24 cellular contexts compared by ENCODE assay signal in genomic region chr6:84588697-84589080, GRCh38.
A peak's percentile ranks its signal among the peaks of the same experiment; 100 is the strongest.
DNase-seq lines count a peak whose midpoint lies in the region; ATAC-seq and TF ChIP-seq lines count a peak whose summit lies in the region.
"Had no signal": no experiment of that assay in that cellular context is flagged by ENCODE, and none has a peak within 500 bp of the region (broad histone marks: within the 10 kb centered on the region; RNA-seq: fewer than 3 reads in every experiment).

No MANE protein-coding gene starts in this region.

- H3K4me3 ChIP-seq in DND-41 (ENCODE audit: low read depth in 1 of 2, low read length in 2 of 2): peak overlapping the region; percentile 8 to 55; a peak in 3 of 4 replicates
- H3K4me3 ChIP-seq in naive thymus-derived CD4-positive, alpha-beta T cell (ENCODE audit: low read length): no peak overlapping the region
- H3K4me3 ChIP-seq in prostate gland: no peak overlapping the region
- no peak overlapping the region for H3K4me3 ChIP-seq in upper lobe of left lung
- H3K4me3 ChIP-seq: colonic mucosa, PC-9 had no signal

- H3K4me2 ChIP-seq in DND-41 (ENCODE audit: insufficient read depth, low read length): peak overlapping the region; percentile 71
- H3K4me2 ChIP-seq: PC-9 had no signal

- peaks cover 2 to 7% (median 3%) of the 10 kb centered on the region in 7 donors for H3K9me3 Mint-ChIP-seq in CD14-positive monocyte
- no peaks in the 10 kb centered on the region for H3K9me3 Mint-ChIP-seq in activated CD8-positive, alpha-beta T cell treated with anti-CD3 and anti-CD28 coated beads for 36 hours
- H3K9me3 Mint-ChIP-seq in naive thymus-derived CD4-positive, alpha-beta T cell: peaks cover 0 to 5% (median 0%) of the 10 kb centered on the region in 11 donors
- H3K9me3 Mint-ChIP-seq: activated B cell treated with CpG ODN at 0.5 μM for 24 hours had no signal

- H3K36me3 ChIP-seq in DND-41 (ENCODE audit: insufficient read depth, low read length) (no peaks in the 10 kb centered on the region; the same call in 1 of the 2 replicates), prostate gland (no peaks in the 10 kb centered on the region), upper lobe of left lung (no peaks in the 10 kb centered on the region)
- H3K36me3 ChIP-seq in naive thymus-derived CD4-positive, alpha-beta T cell (ENCODE audit: control insufficient read depth in 2 of 3, insufficient read depth in 3 of 3, low read length in 3 of 3): no peaks in the 10 kb centered on the region
- H3K36me3 ChIP-seq: colonic mucosa had no signal

- H3K4me1 Mint-ChIP-seq in CD14-positive monocyte: peaks cover 9% of the 10 kb centered on the region
- H3K4me1 Mint-ChIP-seq in activated CD8-positive, alpha-beta T cell treated with anti-CD3 and anti-CD28 coated beads for 36 hours (ENCODE audit: low read depth): peaks cover 6% of the 10 kb centered on the region
- peaks cover 0 to 7% (median 5%) of the 10 kb centered on the region in 7 donors for H3K4me1 Mint-ChIP-seq in naive thymus-derived CD4-positive, alpha-beta T cell

- TF ChIP-seq CTCF in CD14-positive monocyte (IDR thresholded peaks at IDR 0.05) (no peak), DND-41 (IDR thresholded peaks at IDR 0.05; ENCODE audit: borderline replicate concordance, extremely low read depth, low read length, poor library complexity, severe bottlenecking) (no peak), foreskin keratinocyte (conservative IDR thresholded peaks at IDR 0.05) (no peak), prostate gland (IDR thresholded peaks at IDR 0.05) (no peak), upper lobe of left lung (IDR thresholded peaks at IDR 0.05) (no peak)
- TF ChIP-seq CTCF in activated CD8-positive, alpha-beta T cell treated with anti-CD3 and anti-CD28 coated beads for 36 hours (IDR thresholded peaks at IDR 0.05): no peak

- intact Hi-C loops in CD14-positive monocyte (cut with micrococcal nuclease): no loop called here
- intact Hi-C loops in activated CD8-positive, alpha-beta T cell treated with anti-CD3 and anti-CD28 coated beads for 36 hours (cut with micrococcal nuclease): no loop called here
- intact Hi-C loops in naive thymus-derived CD4-positive, alpha-beta T cell (cut with micrococcal nuclease): no loop called here
- intact Hi-C loops in prostate gland (cut with DNase I): no loop called here

- TF ChIP-seq EP300 in upper lobe of left lung (IDR thresholded peaks at IDR 0.05): no peak

- POLR2A ChIA-PET in activated CD8-positive, alpha-beta T cell treated with anti-CD3 and anti-CD28 coated beads for 36 hours (lab: Charles Lee): no interaction called here
- POLR2A ChIA-PET in naive thymus-derived CD4-positive, alpha-beta T cell (lab: Charles Lee): no interaction called here

- H3K9ac ChIP-seq in DND-41 (ENCODE audit: low read depth, low read length): peak overlapping the region; percentile 55

- ATAC-seq in DND-41 (ENCODE audit: insufficient read depth, low read depth) (peak; percentile 81), foreskin keratinocyte (no peak), upper lobe of left lung (ENCODE audit: low FRiP score in 2 of 2) (no peak)
- no peak for ATAC-seq in activated CD8-positive, alpha-beta T cell treated with anti-CD3 and anti-CD28 coated beads for 36 hours
- ATAC-seq in naive thymus-derived CD4-positive, alpha-beta T cell: no peak

- no peaks in the 10 kb centered on the region for H3K79me2 ChIP-seq in DND-41 (ENCODE audit: insufficient read depth, low read length)

- H3K27ac Mint-ChIP-seq in CD14-positive monocyte: no peak overlapping the region
- H3K27ac Mint-ChIP-seq in activated CD8-positive, alpha-beta T cell treated with anti-CD3 and anti-CD28 coated beads for 36 hours: no peak overlapping the region
- no peak overlapping the region for H3K27ac Mint-ChIP-seq in naive thymus-derived CD4-positive, alpha-beta T cell
- H3K27ac Mint-ChIP-seq: activated B cell treated with CpG ODN at 0.5 μM for 24 hours, type B pancreatic cell had no signal

- peak overlapping the region; percentile 89 for H3K27ac ChIP-seq in DND-41 (ENCODE audit: low read length)
- H3K27ac ChIP-seq in naive thymus-derived CD4-positive, alpha-beta T cell (ENCODE audit: low read depth, low read length): no peak overlapping the region
- no peak overlapping the region for H3K27ac ChIP-seq in foreskin keratinocyte
- H3K27ac ChIP-seq in prostate gland: no peak overlapping the region
- no peak overlapping the region for H3K27ac ChIP-seq in upper lobe of left lung
- H3K27ac ChIP-seq: C4-2B, colonic mucosa, epithelial cell of prostate, PC-9 had no signal

- H3K4me3 Mint-ChIP-seq in CD14-positive monocyte: peak overlapping the region; percentile 62 to 83
- peak overlapping the region; percentile 39 for H3K4me3 Mint-ChIP-seq in activated CD8-positive, alpha-beta T cell treated with anti-CD3 and anti-CD28 coated beads for 36 hours
- peak overlapping the region in 6 of 10 donors; percentile 8 to 73 (median 41) for H3K4me3 Mint-ChIP-seq in naive thymus-derived CD4-positive, alpha-beta T cell
- H3K4me3 Mint-ChIP-seq: nephron progenitor cell, type B pancreatic cell had no signal

- TF ChIP-seq POLR2A in prostate gland (IDR thresholded peaks at IDR 0.05) (no peak), upper lobe of left lung (IDR thresholded peaks at IDR 0.05) (no peak)

- peaks cover 37% of the 10 kb centered on the region for H3K4me1 ChIP-seq in DND-41 (ENCODE audit: insufficient read depth, low read length)
- no peaks in the 10 kb centered on the region for H3K4me1 ChIP-seq in naive thymus-derived CD4-positive, alpha-beta T cell (ENCODE audit: control insufficient read depth in 2 of 2, insufficient read depth in 2 of 2, low read length in 2 of 2)
- H3K4me1 ChIP-seq in foreskin keratinocyte: no peaks in the 10 kb centered on the region
- no peaks in the 10 kb centered on the region for H3K4me1 ChIP-seq in prostate gland (replicated peaks)
- H3K4me1 ChIP-seq in upper lobe of left lung: no peaks in the 10 kb centered on the region
- H3K4me1 ChIP-seq: colonic mucosa had no signal

- H4K20me1 ChIP-seq in DND-41 (ENCODE audit: insufficient read depth, low read length): no peaks in the 10 kb centered on the region

- no peak for DNase-seq in CD14-positive monocyte (ENCODE audit: low spot score)
- DNase-seq in DND-41: no peak
- no peak for DNase-seq in activated CD8-positive, alpha-beta T cell treated with anti-CD3 and anti-CD28 coated beads for 36 hours
- DNase-seq in naive thymus-derived CD4-positive, alpha-beta T cell: no peak
- DNase-seq in foreskin keratinocyte: no peak
- DNase-seq in prostate gland (ENCODE audit: low spot score): no peak
- DNase-seq in upper lobe of left lung: no peak
- DNase-seq: activated B cell treated with CpG ODN at 0.5 μM for 24 hours; activated naive CD4-positive, alpha-beta T cell treated with Interleukin-2 at 50 U/mL for 16 hours; activated T-cell treated with anti-CD3 and anti-CD28 coated beads, Interleukin-2, amount 50 U/mL, for 1 hour; anterior cingulate cortex; colonic mucosa; effector CD8-positive, alpha-beta T cell; HCEC 1CT; kidney; midbrain; NCI-H1048; NCI-H1694; nephron progenitor cell; PC-9; SHP77 had no signal

- H3K27me3 ChIP-seq in DND-41 (ENCODE audit: insufficient read depth, low read length, poor library complexity): no peaks in the 10 kb centered on the region
- H3K27me3 ChIP-seq in naive thymus-derived CD4-positive, alpha-beta T cell (ENCODE audit: control insufficient read depth in 2 of 2, insufficient read depth in 2 of 2, low read length in 2 of 2): no peaks in the 10 kb centered on the region
- H3K27me3 ChIP-seq in foreskin keratinocyte: no peaks in the 10 kb centered on the region
- H3K27me3 ChIP-seq in prostate gland (replicated peaks; ENCODE audit: insufficient read depth): no peaks in the 10 kb centered on the region
- no peaks in the 10 kb centered on the region for H3K27me3 ChIP-seq in upper lobe of left lung
- H3K27me3 ChIP-seq: colonic mucosa had no signal

- CTCF ChIA-PET in activated CD8-positive, alpha-beta T cell treated with anti-CD3 and anti-CD28 coated beads for 36 hours (lab: Charles Lee): no interaction called here
- CTCF ChIA-PET in naive thymus-derived CD4-positive, alpha-beta T cell (lab: Charles Lee): no interaction called here

- H2AFZ ChIP-seq in DND-41 (ENCODE audit: low read depth, low read length): peak overlapping the region; percentile 79
- H2AFZ ChIP-seq: PC-9 had no signal

- H3K27me3 Mint-ChIP-seq in CD14-positive monocyte (ENCODE audit: low read depth in 3 of 3): peaks cover 3 to 14% (median 13%) of the 10 kb centered on the region in 3 donors
- H3K27me3 Mint-ChIP-seq in activated CD8-positive, alpha-beta T cell treated with anti-CD3 and anti-CD28 coated beads for 36 hours: no peaks in the 10 kb centered on the region
- peaks cover 0 to 5% (median 0%) of the 10 kb centered on the region in 5 donors for H3K27me3 Mint-ChIP-seq in naive thymus-derived CD4-positive, alpha-beta T cell
- H3K27me3 Mint-ChIP-seq: activated B cell treated with CpG ODN at 0.5 μM for 24 hours, type B pancreatic cell had no signal

- H3K9me3 ChIP-seq in DND-41 (ENCODE audit: insufficient read depth, low read length, severe bottlenecking): no peaks in the 10 kb centered on the region
- no peaks in the 10 kb centered on the region for H3K9me3 ChIP-seq in naive thymus-derived CD4-positive, alpha-beta T cell (ENCODE audit: control insufficient read depth in 2 of 3, low read length in 3 of 3)
- no peaks in the 10 kb centered on the region for H3K9me3 ChIP-seq in prostate gland
- H3K9me3 ChIP-seq in upper lobe of left lung: no peaks in the 10 kb centered on the region
- H3K9me3 ChIP-seq: colonic mucosa had no signal

- H3K36me3 Mint-ChIP-seq in CD14-positive monocyte: no peaks in the 10 kb centered on the region
- no peaks in the 10 kb centered on the region for H3K36me3 Mint-ChIP-seq in activated CD8-positive, alpha-beta T cell treated with anti-CD3 and anti-CD28 coated beads for 36 hours (ENCODE audit: low read depth)
- H3K36me3 Mint-ChIP-seq in naive thymus-derived CD4-positive, alpha-beta T cell: no peaks in the 10 kb centered on the region
- H3K36me3 Mint-ChIP-seq: type B pancreatic cell had no signal

- WGBS in prostate gland: 88% methylated on average over 5 of the region's 5 CpGs
- WGBS in upper lobe of left lung, 2 donors: 54 to 84% methylated on average over 4 to 5 of the region's 5 CpGs

Comparison
In these comparisons a context has a peak if more than half of its experiments do, and no peak if none do; other contexts are left out.
1. H3K4me3 ChIP-seq: peak in DND-41 (2 of 2); none in naive thymus-derived CD4-positive, alpha-beta T cell (single experiment), prostate gland (0 of 2) and upper lobe of left lung (0 of 4).
2. Peak in every context shown above with its lines, with median percentiles within 50 percentile points of each other: H3K4me3 Mint-ChIP-seq.